Comparison of ENCODE assay signal across 21 cellular contexts in genomic region chr13:84393981-84394625, GRCh38.
"Had no signal": no experiment of that assay in that cellular context is flagged by ENCODE, and none has a peak within 500 bp of the region (broad histone marks: within the 10 kb centered on the region; RNA-seq: fewer than 3 reads in every experiment).

No MANE protein-coding gene starts in this region.

- DNase-seq: effector CD4-positive, alpha-beta T cell; esophagus squamous epithelium; foreskin fibroblast; immature natural killer cell; kidney; left cardiac atrium; left ventricle myocardium superior; naive thymus-derived CD4-positive, alpha-beta T cell; psoas muscle; retina; right lobe of liver; stimulated activated CD4-positive, alpha-beta T cell treated with anti-CD3 and anti-CD28 coated beads, Interleukin-4, amount 100 ng/mL, for 1 hour; stimulated activated CD8-positive, alpha-beta memory T cell treated with anti-CD3 and anti-CD28 coated beads, Interleukin-4, amount 100 ng/mL, for 48 hours; stimulated activated naive CD8-positive, alpha-beta T cell treated with anti-CD3 and anti-CD28 coated beads, Interleukin-15, Interleukin-2, amounts not matched to agents 100 U/mL and 50 U/mL, for 24 hours; tibial artery; upper lobe of left lung; uterus had no signal

- H3K4me3 ChIP-seq: coronary artery, esophagus squamous epithelium, lung, psoas muscle, right lobe of liver, tibial artery, upper lobe of left lung, uterus had no signal

- ATAC-seq: left cardiac atrium; left ventricle myocardium superior; naive thymus-derived CD4-positive, alpha-beta T cell; psoas muscle; right lobe of liver; stimulated activated effector memory CD8-positive, alpha-beta T cell treated with anti-CD3 and anti-CD28 coated beads, Interleukin-12 subunit alpha, Interleukin-12 subunit beta, amount 100 ng/mL, for 72 hours; stimulated activated naive CD8-positive, alpha-beta T cell treated with anti-CD3 and anti-CD28 coated beads, Interleukin-15, Interleukin-2, amounts not matched to agents 100 U/mL and 50 U/mL, for 24 hours had no signal

- H3K36me3 Mint-ChIP-seq: naive thymus-derived CD4-positive, alpha-beta T cell; stimulated activated effector memory CD8-positive, alpha-beta T cell treated with anti-CD3 and anti-CD28 coated beads, Interleukin-12 subunit alpha, Interleukin-12 subunit beta, amount 100 ng/mL, for 72 hours had no signal

- H3K9me3 ChIP-seq: neutrophil, right lobe of liver, uterus had no signal

- H3K36me3 ChIP-seq: esophagus squamous epithelium, neutrophil, right lobe of liver, tibial artery, upper lobe of left lung, uterus had no signal

- H3K27ac ChIP-seq: coronary artery, neutrophil, psoas muscle, right lobe of liver, tibial artery, upper lobe of left lung, uterus had no signal

- H3K27me3 Mint-ChIP-seq: naive thymus-derived CD4-positive, alpha-beta T cell had no signal

- H3K4me3 Mint-ChIP-seq: immature natural killer cell; naive thymus-derived CD4-positive, alpha-beta T cell; stimulated activated effector memory CD8-positive, alpha-beta T cell treated with anti-CD3 and anti-CD28 coated beads, Interleukin-12 subunit alpha, Interleukin-12 subunit beta, amount 100 ng/mL, for 72 hours had no signal

- H3K4me1 ChIP-seq: psoas muscle, right lobe of liver, tibial artery, upper lobe of left lung, uterus had no signal

- H3K27me3 ChIP-seq: esophagus squamous epithelium, neutrophil, right lobe of liver, tibial artery, upper lobe of left lung, uterus had no signal

- H3K27ac Mint-ChIP-seq: immature natural killer cell; naive thymus-derived CD4-positive, alpha-beta T cell; stimulated activated effector memory CD8-positive, alpha-beta T cell treated with anti-CD3 and anti-CD28 coated beads, Interleukin-12 subunit alpha, Interleukin-12 subunit beta, amount 100 ng/mL, for 72 hours had no signal

- H3K4me1 Mint-ChIP-seq: immature natural killer cell; naive thymus-derived CD4-positive, alpha-beta T cell; stimulated activated effector memory CD8-positive, alpha-beta T cell treated with anti-CD3 and anti-CD28 coated beads, Interleukin-12 subunit alpha, Interleukin-12 subunit beta, amount 100 ng/mL, for 72 hours had no signal
